8 cellular contexts compared by ENCODE assay signal in the genomic region with DNA sequence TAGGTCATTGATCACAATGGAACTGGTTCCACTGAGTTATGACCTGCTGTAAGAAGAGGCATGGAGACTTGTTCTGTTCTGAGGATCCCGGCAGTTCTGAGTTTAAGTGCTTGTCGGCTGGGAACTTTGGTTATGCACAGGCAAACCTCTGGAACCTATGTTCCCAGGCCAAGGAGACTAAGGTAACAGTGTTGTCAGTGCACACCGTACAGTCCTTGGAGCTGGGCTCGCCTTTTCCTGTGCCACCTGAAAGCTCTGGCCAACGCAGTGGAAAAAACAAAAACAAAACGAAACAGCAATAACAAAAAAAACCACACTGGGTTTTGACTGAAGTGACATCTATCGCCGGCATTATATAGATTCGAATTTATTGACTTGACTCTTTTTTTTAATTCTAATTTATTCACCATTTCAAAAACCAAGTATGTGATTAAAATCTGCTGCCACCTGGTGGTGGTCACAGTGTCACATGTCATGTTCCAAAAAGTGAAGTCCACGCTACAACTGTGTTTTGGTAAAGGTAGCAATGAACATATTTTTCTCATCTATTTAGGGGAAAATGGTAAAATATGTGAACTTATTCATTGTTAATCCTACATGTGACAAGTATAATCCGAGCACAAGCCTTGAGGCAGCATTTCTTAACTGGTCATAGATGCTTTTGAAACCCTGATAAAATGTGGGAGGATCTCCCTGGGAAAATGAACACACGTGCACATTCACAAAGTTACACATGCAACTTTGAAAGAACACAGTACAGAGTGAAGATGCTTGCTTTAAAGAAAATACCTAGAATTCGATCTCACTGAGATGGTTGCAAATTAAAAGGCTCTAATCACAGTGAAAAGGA.
DNase-seq lines count a peak whose midpoint lies in the region; ATAC-seq lines count a peak whose summit lies in the region.

No MANE protein-coding gene starts in this region.

- no peak for ATAC-seq in GM21737 (IDR thresholded peaks at IDR 0.05; ENCODE audit: unreplicated experiment)

- peak in 2 of 3 experiments; percentile 43 to 55 for DNase-seq in NCI-H1417 (lab: John Stamatoyannopoulos, UW)
- DNase-seq in NCI-H1417 treated with DMSO at 0.1 percent for 48 hours (lab: John Stamatoyannopoulos, UW), result no peak
- DNase-seq in Kasumi-1 (lab: John Stamatoyannopoulos, UW), result peak; percentile 33 to 35
- DNase-seq in activated CD4-positive, alpha-beta T cell treated with anti-CD3 and anti-CD28 coated beads, Interleukin-2, amount 50 U/mL, for 48 hours, result peak; percentile 40
- peak; percentile 29 for DNase-seq in globus pallidus (ENCODE audit: low spot score)
- DNase-seq in stimulated activated CD4-positive, alpha-beta T cell treated with anti-CD3 and anti-CD28 coated beads, Interleukin-12 subunit alpha, Interleukin-12 subunit beta, amount 100 ng/mL, for 48 hours (ENCODE audit: low read depth in 2 of 3, low spot score in 1 of 3), result peak in 2 of 3 donors; percentile 20 to 24
- no peak for DNase-seq in activated effector memory CD4-positive, alpha-beta T cell treated with anti-CD3 and anti-CD28 coated beads, Interleukin-2, amount 50 U/mL, for 16 hours

Comparison
In these comparisons a context has a peak if more than half of its experiments do, and no peak if none do; other contexts are left out.
1. DNase-seq: peak in NCI-H1417 (2 of 3), Kasumi-1 (2 of 2), activated CD4-positive, alpha-beta T cell treated with anti-CD3 and anti-CD28 coated beads, Interleukin-2, amount 50 U/mL, for 48 hours (2 of 2), globus pallidus (single experiment) and stimulated activated CD4-positive, alpha-beta T cell treated with anti-CD3 and anti-CD28 coated beads, Interleukin-12 subunit alpha, Interleukin-12 subunit beta, amount 100 ng/mL, for 48 hours (2 of 3); none in NCI-H1417 treated with DMSO at 0.1 percent for 48 hours (single experiment) and activated effector memory CD4-positive, alpha-beta T cell treated with anti-CD3 and anti-CD28 coated beads, Interleukin-2, amount 50 U/mL, for 16 hours (single experiment).